ENCODE assay signal across 8 cellular contexts in the genomic region with DNA sequence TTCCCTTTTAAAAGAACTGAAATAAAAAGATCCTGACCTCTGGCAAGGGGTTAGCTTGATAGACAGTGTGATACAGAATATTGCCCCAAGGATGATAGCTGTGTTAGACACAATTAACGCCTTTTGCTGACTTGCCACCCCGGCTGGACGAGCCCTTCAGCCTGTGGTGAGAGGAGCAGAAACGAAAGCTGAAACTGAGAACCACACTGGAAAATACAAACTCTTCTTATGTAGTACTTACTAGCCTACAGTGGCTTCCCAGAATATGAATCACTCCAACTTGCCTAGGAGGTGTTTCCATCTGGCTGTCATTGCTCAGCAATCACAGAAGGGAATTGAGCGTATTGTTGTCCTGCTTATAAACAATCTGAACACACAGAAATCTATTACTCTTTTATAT. TPM values are rescaled to one million over a fixed set of nuclear protein-coding genes. Genes with fewer than 3 reads are reported as not detected.
DNase-seq lines count a peak whose midpoint lies in the region; ATAC-seq and TF ChIP-seq lines count a peak whose summit lies in the region.

No MANE protein-coding gene starts in this region.

- no peaks in the 10 kb centered on the region for H3K36me3 ChIP-seq in upper lobe of right lung
- no peaks in the 10 kb centered on the region for H3K36me3 ChIP-seq in aorta (ENCODE audit: control insufficient read depth in 1 of 2, insufficient read depth in 2 of 2, low read length in 1 of 2)

- H3K4me1 ChIP-seq in upper lobe of right lung (peaks cover 4% of the 10 kb centered on the region), aorta (ENCODE audit: control insufficient read depth in 1 of 2, insufficient read depth in 2 of 2, low read length in 2 of 2) (no peaks in the 10 kb centered on the region)

- H3K4me3 Mint-ChIP-seq in effector memory CD8-positive, alpha-beta T cell = peak overlapping the region; percentile 59 to 70

- H3K9me3 ChIP-seq in upper lobe of right lung = no peaks in the 10 kb centered on the region
- H3K9me3 ChIP-seq in aorta (ENCODE audit: control insufficient read depth, low read length) = no peaks in the 10 kb centered on the region

- intact Hi-C loops in upper lobe of right lung (cut with DNase I) = no loop called here
- intact Hi-C loops in aorta (cut with DNase I) = no loop called here

- H3K27ac ChIP-seq in upper lobe of right lung (no peak overlapping the region), aorta (ENCODE audit: low read depth in 1 of 2, low read length in 2 of 2) (no peak overlapping the region)

- DNase-seq in MV-4-11 (lab: John Stamatoyannopoulos, UW) = peak; percentile 92
- peak in 2 of 3 experiments; percentile 21 to 42 for DNase-seq in effector memory CD8-positive, alpha-beta T cell
- DNase-seq in upper lobe of right lung = no peak
- no peak for DNase-seq in midbrain (lab: John Stamatoyannopoulos, UW)
- no peak for DNase-seq in nucleus accumbens (lab: John Stamatoyannopoulos, UW)
- no peak for DNase-seq in aorta

- peak overlapping the region; percentile 9 for H3K4me3 ChIP-seq in upper lobe of right lung
- no peak overlapping the region for H3K4me3 ChIP-seq in aorta (ENCODE audit: low read length in 2 of 2)

- H3K27me3 Mint-ChIP-seq in effector memory CD8-positive, alpha-beta T cell = no peaks in the 10 kb centered on the region

- no peaks in the 10 kb centered on the region for H3K9me3 Mint-ChIP-seq in effector memory CD8-positive, alpha-beta T cell

- no peak for TF ChIP-seq CTCF in upper lobe of right lung (IDR thresholded peaks at IDR 0.05)

- 71 to 74% methylated on average over 5 of the region's 5 CpGs for WGBS in aorta, 2 donors

- peak overlapping the region; percentile 52 to 79 for H3K27ac Mint-ChIP-seq in effector memory CD8-positive, alpha-beta T cell

- H3K27me3 ChIP-seq in upper lobe of right lung = no peaks in the 10 kb centered on the region
- no peaks in the 10 kb centered on the region for H3K27me3 ChIP-seq in aorta (ENCODE audit: control insufficient read depth in 1 of 2, insufficient read depth in 2 of 2, low read length in 1 of 2)

- no peaks in the 10 kb centered on the region for H3K36me3 Mint-ChIP-seq in effector memory CD8-positive, alpha-beta T cell (ENCODE audit: insufficient read depth)

- ATAC-seq in GM18517 (IDR thresholded peaks at IDR 0.05; ENCODE audit: unreplicated experiment) (peak; percentile 94), GM21786 (IDR thresholded peaks at IDR 0.05; ENCODE audit: unreplicated experiment) (peak; percentile 80), upper lobe of right lung (peak; percentile 81), aorta (ENCODE audit: low FRiP score) (no peak)
- ATAC-seq in effector memory CD8-positive, alpha-beta T cell (replicated peaks) = peak; percentile 75

- peaks cover 26 to 61% of the 10 kb centered on the region in 2 donors for H3K4me1 Mint-ChIP-seq in effector memory CD8-positive, alpha-beta T cell (ENCODE audit: low read depth in 2 of 2)

RNA-seq across cellular contexts. Expression of gene SAMSN1, which starts 22.9 kb away (rescaled TPM):
- total RNA-seq in upper lobe of right lung (18.2 TPM), aorta (10 to 100 TPM; 14.4 to 16.1 TPM)
- 10 to 100 TPM in 1 of 2 donors, 1 to 10 TPM in 1; 1.2 to 14.4 TPM for polyA plus RNA-seq in aorta

Comparison
In these comparisons a context has a peak if more than half of its experiments do, and no peak if none do; other contexts are left out.
1. DNase-seq: peak in MV-4-11 (single experiment) and effector memory CD8-positive, alpha-beta T cell (2 of 3); none in upper lobe of right lung (single experiment), midbrain (single experiment), nucleus accumbens (0 of 56) and aorta (0 of 2).